Comparison of ENCODE assay signal across 8 cellular contexts in the genomic region with DNA sequence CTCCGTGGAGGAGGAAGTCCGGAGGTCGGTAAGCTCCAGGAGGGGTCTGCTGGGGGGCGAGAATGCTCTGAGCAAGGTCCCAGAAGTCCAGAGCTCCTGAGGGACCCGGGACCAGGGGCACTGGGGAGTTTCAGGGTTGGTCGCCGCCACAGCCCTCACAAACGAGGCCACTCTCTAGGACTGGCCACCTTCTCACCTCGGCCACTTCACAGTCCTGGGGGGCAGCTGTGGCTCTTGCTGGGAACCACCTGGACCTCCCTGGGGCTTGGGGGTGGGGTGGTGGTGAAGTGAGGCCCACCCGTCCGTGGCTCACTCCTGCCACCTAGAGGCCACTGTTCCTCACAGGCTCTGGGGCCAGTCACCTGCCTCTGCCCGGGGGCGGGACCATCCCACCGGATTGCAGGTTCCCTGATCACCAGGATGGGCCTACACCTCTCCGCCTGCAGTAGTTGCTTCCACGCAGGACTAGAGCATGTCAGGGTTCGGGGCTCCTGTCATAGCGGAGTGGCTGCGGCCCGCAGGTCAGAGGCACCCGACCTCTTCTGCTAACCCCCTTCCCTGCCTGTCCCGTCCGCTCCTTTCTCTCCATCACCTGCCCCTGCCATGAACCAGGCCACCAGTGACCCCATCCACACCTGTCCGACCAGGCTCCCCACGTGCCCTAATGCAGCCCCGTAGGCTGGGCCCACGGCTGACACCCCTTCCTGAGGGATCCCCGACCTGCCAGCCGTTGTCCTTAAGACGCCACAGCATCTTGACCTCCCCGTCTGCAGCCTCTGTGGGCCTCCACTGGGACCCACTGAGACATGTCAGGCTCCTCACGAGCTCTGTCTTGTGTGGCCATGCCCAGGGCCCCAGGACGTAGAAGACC. TPM values are rescaled to one million over a fixed set of nuclear protein-coding genes. Genes with fewer than 3 reads are reported as not detected.
DNase-seq lines count a peak whose midpoint lies in the region; ATAC-seq and TF ChIP-seq lines count a peak whose summit lies in the region.

No MANE protein-coding gene starts in this region.

- peak overlapping the region; percentile 19; the same call in 1 of the 2 replicates for H3K4me2 ChIP-seq in HCT116 (ENCODE audit: low read length)

- no peaks in the 10 kb centered on the region for H3K9me3 Mint-ChIP-seq in CD4-positive, alpha-beta T cell
- no peaks in the 10 kb centered on the region for H3K9me3 Mint-ChIP-seq in activated CD8-positive, alpha-beta T cell treated with anti-CD3 and anti-CD28 coated beads for 36 hours

- H3K9me2 ChIP-seq in HCT116 (ENCODE audit: insufficient read depth): no peaks in the 10 kb centered on the region

- BruUV-seq in HCT116 (replicated peaks; lab: Mats Ljungman, UMichigan): no TSS peak

- H3K27me3 Mint-ChIP-seq in CD4-positive, alpha-beta T cell: peaks cover 14% of the 10 kb centered on the region
- H3K27me3 Mint-ChIP-seq in activated CD8-positive, alpha-beta T cell treated with anti-CD3 and anti-CD28 coated beads for 36 hours: peaks cover 11% of the 10 kb centered on the region

- peaks cover 12 to 42% of the 10 kb centered on the region in 2 experiments; a peak in 3 of 4 replicates for H3K4me1 ChIP-seq in HCT116 (ENCODE audit: control insufficient read depth in 1 of 2, insufficient read depth in 2 of 2, low read length in 2 of 2)

- ATAC-seq in CD4-positive, alpha-beta T cell (ENCODE audit: poor library complexity): peak; percentile 81
- ATAC-seq in HCT116: peak; percentile 87
- peak; percentile 84 for ATAC-seq in activated CD8-positive, alpha-beta T cell treated with anti-CD3 and anti-CD28 coated beads for 36 hours
- ATAC-seq in HG03159 (IDR thresholded peaks at IDR 0.05; ENCODE audit: unreplicated experiment): no peak

- H3K36me3 ChIP-seq in HCT116 (ENCODE audit: control insufficient read depth in 1 of 2, insufficient read depth in 2 of 2, low read length in 2 of 2): no peaks in the 10 kb centered on the region

- no peak overlapping the region for H3K9ac ChIP-seq in HCT116 (ENCODE audit: low read length)

- H3K4me3 Mint-ChIP-seq in CD4-positive, alpha-beta T cell: peak overlapping the region; percentile 49
- H3K4me3 Mint-ChIP-seq in activated CD8-positive, alpha-beta T cell treated with anti-CD3 and anti-CD28 coated beads for 36 hours: peak overlapping the region; percentile 76

- H3K79me2 ChIP-seq in HCT116 (ENCODE audit: insufficient read depth, low read length): no peaks in the 10 kb centered on the region

- peaks cover 6% of the 10 kb centered on the region for H3K27me3 ChIP-seq in CD4-positive, alpha-beta T cell (ENCODE audit: control insufficient read depth, insufficient read depth, low read length)
- H3K27me3 ChIP-seq in HCT116 (ENCODE audit: insufficient read depth, low read length): no peaks in the 10 kb centered on the region

- peak; percentile 69 to 84 (median 74) for DNase-seq in CD4-positive, alpha-beta T cell
- DNase-seq in HCT116 (ENCODE audit: low read depth, low spot score) (no peak), NCI-H526 treated with DMSO at 0.1 percent for 48 hours (lab: John Stamatoyannopoulos, UW) (peak; percentile 27), myocyte (ENCODE audit: low read depth) (peak; percentile 57)
- peak; percentile 91 for DNase-seq in activated CD8-positive, alpha-beta T cell treated with anti-CD3 and anti-CD28 coated beads for 36 hours
- peak; percentile 74 for DNase-seq in effector CD4-positive, alpha-beta T cell
- peak; percentile 60 to 76 for DNase-seq in stimulated activated CD8-positive, alpha-beta memory T cell treated with anti-CD3 and anti-CD28 coated beads, Interleukin-7, amount 100 ng/mL, for 48 hours (ENCODE audit: extremely low read depth in 1 of 2, low read depth in 1 of 2)

- H2AFZ ChIP-seq in HCT116 (ENCODE audit: low read depth, low read length, poor library complexity, severe bottlenecking): no peak overlapping the region

- intact Hi-C loops in CD4-positive, alpha-beta T cell (cut with DNase I, micrococcal nuclease): loop anchor here in 1 of 2 experiments (1.0 to 2.0 kb wide), 4 partner anchors 19 to 520 kb away; no protein-coding TSS in a partner anchor
- intact Hi-C loops in HCT116 (cut with micrococcal nuclease): loop anchor here (2.0 to 10.0 kb wide), 2 partner anchors 77 to 353 kb away; a partner anchor contains a TSS
- intact Hi-C loops in activated CD8-positive, alpha-beta T cell treated with anti-CD3 and anti-CD28 coated beads for 36 hours (cut with micrococcal nuclease): no loop called here

- no peaks in the 10 kb centered on the region for H3K36me3 Mint-ChIP-seq in CD4-positive, alpha-beta T cell (ENCODE audit: low read depth)
- no peaks in the 10 kb centered on the region for H3K36me3 Mint-ChIP-seq in activated CD8-positive, alpha-beta T cell treated with anti-CD3 and anti-CD28 coated beads for 36 hours (ENCODE audit: low read depth)

- H3K27ac ChIP-seq in CD4-positive, alpha-beta T cell (ENCODE audit: low read depth, low read length): no peak overlapping the region
- no peak overlapping the region; the same call in 1 of the 2 replicates for H3K27ac ChIP-seq in HCT116 (ENCODE audit: low read depth, low read length)

- H4K20me1 ChIP-seq in HCT116 (ENCODE audit: insufficient read depth): no peaks in the 10 kb centered on the region

- peaks cover 4% of the 10 kb centered on the region for H3K4me1 Mint-ChIP-seq in CD4-positive, alpha-beta T cell (ENCODE audit: low read depth)
- peaks cover 13% of the 10 kb centered on the region for H3K4me1 Mint-ChIP-seq in activated CD8-positive, alpha-beta T cell treated with anti-CD3 and anti-CD28 coated beads for 36 hours (ENCODE audit: low read depth)

- TF ChIP-seq POLR2A in HCT116 (IDR thresholded peaks at IDR 0.05; ENCODE audit: borderline replicate concordance, extremely low read depth, insufficient read depth, insufficient read length): no peak

- H3K9me3 ChIP-seq in CD4-positive, alpha-beta T cell (ENCODE audit: control insufficient read depth, low read length): no peaks in the 10 kb centered on the region
- H3K9me3 ChIP-seq in HCT116 (ENCODE audit: control insufficient read depth in 1 of 2, insufficient read depth in 1 of 2, low read depth in 1 of 2, low read length in 2 of 2): no peaks in the 10 kb centered on the region

- peak; percentile 79 for TF ChIP-seq CTCF in CD4-positive, alpha-beta T cell (IDR thresholded peaks at IDR 0.05)
- TF ChIP-seq CTCF in HCT116 (IDR thresholded peaks at IDR 0.05 in 2 of 3, conservative IDR thresholded peaks at IDR 0.05 in 1 of 3; ENCODE audit: borderline replicate concordance in 1 of 3, insufficient read depth in 1 of 3, low read depth in 2 of 3, low read length in 2 of 3): peak in 2 of 3 experiments; percentile 85 to 93; a peak in 4 of 6 replicates
- peak; percentile 88 for TF ChIP-seq CTCF in activated CD8-positive, alpha-beta T cell treated with anti-CD3 and anti-CD28 coated beads for 36 hours (IDR thresholded peaks at IDR 0.05)

- no peak overlapping the region for H3K4me3 ChIP-seq in HCT116 (replicated peaks in 1 of 2; ENCODE audit: low read depth in 1 of 2, low read length in 2 of 2)

- CTCF ChIA-PET in CD4-positive, alpha-beta T cell (lab: Charles Lee): interaction anchor here (0.7 to 2.3 kb wide), 6 partner anchors 14 to 77 kb away, joined by 3 to 19 read pairs (median 3); a partner anchor contains a TSS
- CTCF ChIA-PET in HCT116 (lab: Charles Lee): interaction anchor here (1.0 to 1.4 kb wide), 3 partner anchors 19 to 520 kb away, joined by 5 to 9 read pairs (median 8); a partner anchor contains a TSS
- CTCF ChIA-PET in activated CD8-positive, alpha-beta T cell treated with anti-CD3 and anti-CD28 coated beads for 36 hours (lab: Charles Lee): interaction anchor here (0.7 to 5.0 kb wide), 16 partner anchors 14 to 309 kb away, joined by 3 to 47 read pairs (median 4); a partner anchor contains a TSS

- POLR2A ChIA-PET in CD4-positive, alpha-beta T cell (lab: Charles Lee): interaction anchor here (0.7 to 2.8 kb wide), 7 partner anchors 14 to 536 kb away, joined by 3 to 13 read pairs (median 4); a partner anchor contains a TSS
- POLR2A ChIA-PET in HCT116 (lab: Charles Lee): no interaction called here
- POLR2A ChIA-PET in activated CD8-positive, alpha-beta T cell treated with anti-CD3 and anti-CD28 coated beads for 36 hours (lab: Charles Lee): interaction anchor here (0.7 to 1.1 kb wide), 6 partner anchors 13 to 193 kb away, joined by 3 to 4 read pairs (median 3); a partner anchor contains a TSS

- no peak for TF ChIP-seq RAD21 in HCT116 (IDR thresholded peaks at IDR 0.05; ENCODE audit: low read depth)

- RAD21 ChIA-PET in HCT116 (lab: Charles Lee; ENCODE audit: low non-redundant PET in 1 of 2, low total read pairs in 2 of 2, uncharacterized antibody in 2 of 2, unreplicated experiment in 2 of 2): no interaction called here

- peak overlapping the region; percentile 39 for H3K27ac Mint-ChIP-seq in CD4-positive, alpha-beta T cell
- peak overlapping the region; percentile 75 for H3K27ac Mint-ChIP-seq in activated CD8-positive, alpha-beta T cell treated with anti-CD3 and anti-CD28 coated beads for 36 hours

RNA-seq across cellular contexts. Expression of a gene that starts 5.1 kb away (rescaled TPM):
- 10 to 100 TPM; 28.4 to 29.9 TPM for total RNA-seq in CD4-positive, alpha-beta T cell
- total RNA-seq in HCT116 (2021; ENCODE audit: unreplicated experiment) (29.7 TPM), myocyte (18.9 and 21.6 TPM in 2 replicates)
- 37.7 and 40.4 TPM in 2 replicates for polyA plus RNA-seq in HCT116 (2012)
- 10 to 100 TPM; 30.0 to 33.0 TPM for total RNA-seq in activated CD8-positive, alpha-beta T cell treated with anti-CD3 and anti-CD28 coated beads for 36 hours
- polyA plus RNA-seq in myocyte (2012): 113 TPM

RNA-seq across cellular contexts. Expression of a gene that starts 8.4 kb away (rescaled TPM):
- total RNA-seq in CD4-positive, alpha-beta T cell: not detected
- total RNA-seq in HCT116 (2021; ENCODE audit: unreplicated experiment) (3.3 TPM), myocyte (not detected in 2 replicates)
- 1.2 and 1.8 TPM in 2 replicates for polyA plus RNA-seq in HCT116 (2012)
- total RNA-seq in activated CD8-positive, alpha-beta T cell treated with anti-CD3 and anti-CD28 coated beads for 36 hours: not detected
- 0.06 TPM for polyA plus RNA-seq in myocyte (2012)

RNA-seq across cellular contexts. Expression of a gene that starts 21.5 kb away (rescaled TPM):
- 10 to 100 TPM in 1 of 2 experiments, 1 to 10 TPM in 1; 9.7 to 14.8 TPM for total RNA-seq in CD4-positive, alpha-beta T cell
- total RNA-seq in HCT116 (2021; ENCODE audit: unreplicated experiment) (21.4 TPM), myocyte (10.7 and 16.4 TPM in 2 replicates)
- 18.1 and 21.4 TPM in 2 replicates for polyA plus RNA-seq in HCT116 (2012)
- total RNA-seq in activated CD8-positive, alpha-beta T cell treated with anti-CD3 and anti-CD28 coated beads for 36 hours: 10 to 100 TPM; 42.5 to 44.1 TPM
- 14.0 TPM for polyA plus RNA-seq in myocyte (2012)

RNA-seq across cellular contexts. Expression of a gene that starts 21.9 kb away (rescaled TPM):
- 1 to 10 TPM; 6.1 to 6.4 TPM for total RNA-seq in CD4-positive, alpha-beta T cell
- total RNA-seq in HCT116 (2021; ENCODE audit: unreplicated experiment): 2.5 TPM
- 0.47 and 0.61 TPM in 2 replicates for polyA plus RNA-seq in HCT116 (2012)
- total RNA-seq in activated CD8-positive, alpha-beta T cell treated with anti-CD3 and anti-CD28 coated beads for 36 hours: 1 to 10 TPM; 2.8 to 4.7 TPM
- total RNA-seq in myocyte: 0.45 and 0.47 TPM in 2 replicates
- 0.32 TPM for polyA plus RNA-seq in myocyte (2012)

RNA-seq across cellular contexts. Expression of a gene that starts 22.0 kb away (rescaled TPM):
- total RNA-seq in CD4-positive, alpha-beta T cell: 1 to 10 TPM; 1.0 to 1.2 TPM
- total RNA-seq in HCT116 (2021; ENCODE audit: unreplicated experiment) (1.6 TPM), myocyte (1.0 and 1.1 TPM in 2 replicates)
- 1.6 and 1.7 TPM in 2 replicates for polyA plus RNA-seq in HCT116 (2012)
- total RNA-seq in activated CD8-positive, alpha-beta T cell treated with anti-CD3 and anti-CD28 coated beads for 36 hours: under 1 TPM; 0.61 to 0.63 TPM
- polyA plus RNA-seq in myocyte (2012): 1.5 TPM
